15 cellular contexts compared by ENCODE assay signal in genomic region chr7:5350600-5351385, GRCh38.
DNase-seq lines count a peak whose midpoint lies in the region; TF ChIP-seq lines count a peak whose summit lies in the region.
"Had no signal": no experiment of that assay in that cellular context is flagged by ENCODE, and none has a peak within 500 bp of the region (broad histone marks: within the 10 kb centered on the region; RNA-seq: fewer than 3 reads in every experiment).

No MANE protein-coding gene starts in this region.

- DNase-seq in ELF-1 (ENCODE audit: low read depth, low spot score) (peak; percentile 50), RWPE1 (ENCODE audit: low spot score) (no peak), head of caudate nucleus (peak in 24 of 42 donors; percentile 18 to 63 (median 40)), nephron progenitor cell (peak; percentile 20), 8988T (no peak), tibial nerve (ENCODE audit: low spot score in 2 of 2) (no peak), putamen (ENCODE audit: low spot score) (no peak), foreskin melanocyte (no peak)
- DNase-seq: COR-L47, DMS153, NCI-H1417, NCI-H2029 treated with DMSO at 0.1 percent for 48 hours, NCI-H510A treated with DMSO at 0.1 percent for 48 hours had no signal

- CTCF ChIA-PET in RWPE1 (lab: Yijun Ruan, JAX), result interaction anchor here (0.6 kb wide), 2 partner anchors 143 to 235 kb away, joined by 3 to 5 read pairs; no protein-coding TSS in a partner anchor

- 83 to 87% methylated on average over 23 of the region's 23 CpGs for WGBS in tibial nerve, 2 donors

- peaks cover 0 to 90% (median 1%) of the 10 kb centered on the region in 3 donors for H3K36me3 ChIP-seq in tibial nerve

- peaks cover 20% of the 10 kb centered on the region for H3K27me3 Mint-ChIP-seq in nephron progenitor cell (ENCODE audit: low read depth, poor library complexity)

- no peak for TF ChIP-seq POLR2A in tibial nerve (IDR thresholded peaks at IDR 0.05)

- TF ChIP-seq CTCF in RWPE1 (conservative IDR thresholded peaks at IDR 0.05; ENCODE audit: low read depth), result no peak
- no peak for TF ChIP-seq CTCF in nephron progenitor cell (IDR thresholded peaks at IDR 0.05)
- no peak for TF ChIP-seq CTCF in tibial nerve (IDR thresholded peaks at IDR 0.05)

- no peak overlapping the region for H3K4me3 ChIP-seq in tibial nerve
- H3K4me3 ChIP-seq: A549 had no signal

- no peak overlapping the region for H3K27ac Mint-ChIP-seq in nephron progenitor cell

- no peak for TF ChIP-seq EP300 in tibial nerve (IDR thresholded peaks at IDR 0.05)

- no peaks in the 10 kb centered on the region for H3K27me3 ChIP-seq in tibial nerve

- H3K9me3 ChIP-seq in tibial nerve, result no peaks in the 10 kb centered on the region
- H3K9me3 ChIP-seq: A549 had no signal

- H3K27ac ChIP-seq in RWPE1, result 0 out of 2 replicates have a peak overlapping the region, but pooled peaks have one; percentile 20
- H3K27ac ChIP-seq in tibial nerve, result no peak overlapping the region
- H3K27ac ChIP-seq: A549 had no signal

- peak overlapping the region; percentile 40 for H3K4me3 Mint-ChIP-seq in nephron progenitor cell
- H3K4me3 Mint-ChIP-seq: CD14-positive monocyte had no signal

- intact Hi-C loops in head of caudate nucleus (cut with DNase I), result no loop called here

- H3K36me3 Mint-ChIP-seq in nephron progenitor cell (ENCODE audit: low read depth), result peaks cover 65% of the 10 kb centered on the region

- H3K9me3 Mint-ChIP-seq in nephron progenitor cell, result peaks cover 25% of the 10 kb centered on the region
- H3K9me3 Mint-ChIP-seq: CD14-positive monocyte had no signal

- H3K4me1 ChIP-seq in tibial nerve, result peaks cover 0 to 40% (median 9%) of the 10 kb centered on the region in 4 donors
- H3K4me1 ChIP-seq: A549 had no signal

- POLR2A ChIA-PET in RWPE1 (lab: Yijun Ruan, JAX; ENCODE audit: low non-redundant PET), result no interaction called here

- peaks cover 62% of the 10 kb centered on the region for H3K4me1 Mint-ChIP-seq in nephron progenitor cell
- H3K4me1 Mint-ChIP-seq: CD14-positive monocyte had no signal

Comparison
In these comparisons a context has a peak if more than half of its experiments do, and no peak if none do; other contexts are left out.
1. DNase-seq: peak in ELF-1 (single experiment), head of caudate nucleus (24 of 42) and nephron progenitor cell (single experiment); none in RWPE1 (single experiment), 8988T (single experiment), tibial nerve (0 of 2), putamen (single experiment) and foreskin melanocyte (single experiment).